In genomic region chr2:189440947-189441708, GRCh38 we compare ENCODE assay signal across 1 cellular context.
TF ChIP-seq lines count a peak whose summit lies in the region.

Gene WDR75, plus strand, starts transcription at chr2:189441474. Its CDS starts 19 bp downstream, at chr2:189441493.

TF ChIP-seq in WTC11, 78 proteins besides CTCF, POLR2A, EP300 and RAD21 (continued from another document):
- TF ChIP-seq E2F1 (CRISPR knock-in tag; IDR thresholded peaks at IDR 0.05) (0 out of 2 replicates have a peak, but pooled peaks have one; percentile 27), PRDM15 (CRISPR knock-in tag; IDR thresholded peaks at IDR 0.05) (no peak), RELA (CRISPR knock-in tag; IDR thresholded peaks at IDR 0.05; ENCODE audit: borderline replicate concordance) (no peak), CREM (CRISPR knock-in tag; IDR thresholded peaks at IDR 0.05) (peak; percentile 96), MYBL2 (CRISPR knock-in tag; IDR thresholded peaks at IDR 0.05) (no peak), IRF1 (CRISPR knock-in tag; IDR thresholded peaks at IDR 0.05) (no peak), TEAD1 (CRISPR knock-in tag; IDR thresholded peaks at IDR 0.05) (0 out of 2 replicates have a peak, but pooled peaks have one; percentile 46)
